Comparison of ENCODE assay signal across 8 cellular contexts in genomic region chr5:149485655-149486615, GRCh38.
DNase-seq lines count a peak whose midpoint lies in the region; ATAC-seq, FAIRE-seq and TF ChIP-seq lines count a peak whose summit lies in the region.

No MANE protein-coding gene starts in this region.

- H3K4me3 Mint-ChIP-seq in activated CD8-positive, alpha-beta T cell treated with anti-CD3 and anti-CD28 coated beads, Interleukin-2, amount 10 ng/mL, durations not matched to agents 7 days and 5 days, result no peak overlapping the region
- no peak overlapping the region for H3K4me3 Mint-ChIP-seq in activated CD8-positive, alpha-beta T cell treated with anti-CD3 and anti-CD28 coated beads for 36 hours
- H3K4me3 Mint-ChIP-seq in activated CD4-positive, alpha-beta memory T cell treated with anti-CD3 and anti-CD28 coated beads, Interleukin-2, amount 10 ng/mL, durations not matched to agents 7 days and 5 days, result no peak overlapping the region

- TF ChIP-seq CTCF in activated CD8-positive, alpha-beta T cell treated with anti-CD3 and anti-CD28 coated beads for 36 hours (IDR thresholded peaks at IDR 0.05), result no peak
- no peak for TF ChIP-seq CTCF in heart right ventricle (IDR thresholded peaks at IDR 0.05)
- TF ChIP-seq CTCF in GM13977 (IDR thresholded peaks at IDR 0.05; ENCODE audit: extremely low read depth, insufficient read depth, missing control alignments), result no peak
- TF ChIP-seq CTCF in D721Med (IDR thresholded peaks at IDR 0.05; ENCODE audit: insufficient read depth, missing control alignments), result no peak

- no peak for DNase-seq in activated CD8-positive, alpha-beta T cell treated with anti-CD3 and anti-CD28 coated beads, Interleukin-2, amount 10 ng/mL, durations not matched to agents 7 days and 5 days
- no peak for DNase-seq in activated CD8-positive, alpha-beta T cell treated with anti-CD3 and anti-CD28 coated beads for 36 hours
- DNase-seq in heart right ventricle, result peak; percentile 47 to 94
- DNase-seq in small intestine, result peak; percentile 96
- DNase-seq in activated CD4-positive, alpha-beta memory T cell treated with anti-CD3 and anti-CD28 coated beads, Interleukin-2, amount 10 ng/mL, durations not matched to agents 7 days and 5 days, result no peak
- no peak for DNase-seq in GM13977 (ENCODE audit: low spot score)
- DNase-seq in D721Med (ENCODE audit: insufficient read length, low spot score), result no peak

- H3K36me3 Mint-ChIP-seq in activated CD8-positive, alpha-beta T cell treated with anti-CD3 and anti-CD28 coated beads, Interleukin-2, amount 10 ng/mL, durations not matched to agents 7 days and 5 days (ENCODE audit: low read depth), result no peaks in the 10 kb centered on the region
- H3K36me3 Mint-ChIP-seq in activated CD8-positive, alpha-beta T cell treated with anti-CD3 and anti-CD28 coated beads for 36 hours (ENCODE audit: low read depth), result no peaks in the 10 kb centered on the region
- no peaks in the 10 kb centered on the region for H3K36me3 Mint-ChIP-seq in activated CD4-positive, alpha-beta memory T cell treated with anti-CD3 and anti-CD28 coated beads, Interleukin-2, amount 10 ng/mL, durations not matched to agents 7 days and 5 days (ENCODE audit: low read depth)

- WGBS in heart right ventricle, 2 donors, result 5% methylated on average over 2 of the region's 2 CpGs
- WGBS in small intestine, 3 donors, result 10 to 25% (median 20%) methylated on average over 2 of the region's 2 CpGs

- peak; percentile 41 for ATAC-seq in activated CD8-positive, alpha-beta T cell treated with anti-CD3 and anti-CD28 coated beads, Interleukin-2, amount 10 ng/mL, durations not matched to agents 7 days and 5 days
- ATAC-seq in activated CD8-positive, alpha-beta T cell treated with anti-CD3 and anti-CD28 coated beads for 36 hours, result no peak
- ATAC-seq in heart right ventricle, result peak; percentile 84 to 92 (median 90)

- CTCF ChIA-PET in activated CD8-positive, alpha-beta T cell treated with anti-CD3 and anti-CD28 coated beads, Interleukin-2, amount 10 ng/mL, durations not matched to agents 7 days and 5 days (lab: Charles Lee), result no interaction called here
- CTCF ChIA-PET in activated CD8-positive, alpha-beta T cell treated with anti-CD3 and anti-CD28 coated beads for 36 hours (lab: Charles Lee), result interaction anchor here (1.8 kb wide), 1 partner anchor 66 kb away, joined by 5 read pairs; the partner anchor contains the start of gene CSNK1A1
- CTCF ChIA-PET in activated CD4-positive, alpha-beta memory T cell treated with anti-CD3 and anti-CD28 coated beads, Interleukin-2, amount 10 ng/mL, durations not matched to agents 7 days and 5 days (lab: Charles Lee), result interaction anchor here (1.1 to 1.5 kb wide), 2 partner anchors 43 to 133 kb away, joined by 3 to 6 read pairs; no protein-coding TSS in a partner anchor

- POLR2A ChIA-PET in activated CD8-positive, alpha-beta T cell treated with anti-CD3 and anti-CD28 coated beads, Interleukin-2, amount 10 ng/mL, durations not matched to agents 7 days and 5 days (lab: Charles Lee), result interaction anchor here (1.0 kb wide), 1 partner anchor 8 kb away, joined by 3 read pairs; no protein-coding TSS in a partner anchor
- POLR2A ChIA-PET in activated CD8-positive, alpha-beta T cell treated with anti-CD3 and anti-CD28 coated beads for 36 hours (lab: Charles Lee), result interaction anchor here (0.9 to 1.7 kb wide), 4 partner anchors 9 to 44 kb away, joined by 3 to 4 read pairs (median 4); no protein-coding TSS in a partner anchor
- POLR2A ChIA-PET in activated CD4-positive, alpha-beta memory T cell treated with anti-CD3 and anti-CD28 coated beads, Interleukin-2, amount 10 ng/mL, durations not matched to agents 7 days and 5 days (lab: Charles Lee), result no interaction called here

- H3K27ac ChIP-seq in heart right ventricle (peak overlapping the region; percentile 82 to 94 (median 90)), small intestine (ENCODE audit: low read depth in 1 of 2, low read length in 1 of 2) (peak overlapping the region; percentile 81 to 82)

- peaks cover 11% of the 10 kb centered on the region for H3K27me3 Mint-ChIP-seq in activated CD8-positive, alpha-beta T cell treated with anti-CD3 and anti-CD28 coated beads, Interleukin-2, amount 10 ng/mL, durations not matched to agents 7 days and 5 days (ENCODE audit: low read depth)
- H3K27me3 Mint-ChIP-seq in activated CD8-positive, alpha-beta T cell treated with anti-CD3 and anti-CD28 coated beads for 36 hours, result no peaks in the 10 kb centered on the region
- peaks cover 15% of the 10 kb centered on the region for H3K27me3 Mint-ChIP-seq in activated CD4-positive, alpha-beta memory T cell treated with anti-CD3 and anti-CD28 coated beads, Interleukin-2, amount 10 ng/mL, durations not matched to agents 7 days and 5 days

- no peaks in the 10 kb centered on the region for H3K9me3 Mint-ChIP-seq in activated CD8-positive, alpha-beta T cell treated with anti-CD3 and anti-CD28 coated beads, Interleukin-2, amount 10 ng/mL, durations not matched to agents 7 days and 5 days (ENCODE audit: insufficient read depth)
- no peaks in the 10 kb centered on the region for H3K9me3 Mint-ChIP-seq in activated CD8-positive, alpha-beta T cell treated with anti-CD3 and anti-CD28 coated beads for 36 hours
- H3K9me3 Mint-ChIP-seq in activated CD4-positive, alpha-beta memory T cell treated with anti-CD3 and anti-CD28 coated beads, Interleukin-2, amount 10 ng/mL, durations not matched to agents 7 days and 5 days, result no peaks in the 10 kb centered on the region

- H3K4me3 ChIP-seq in heart right ventricle (no peak overlapping the region), small intestine (ENCODE audit: low read depth in 1 of 2, low read length in 2 of 2) (no peak overlapping the region)

- in situ Hi-C loops in GM13977 (cut with MboI; ENCODE audit: low pct_unique_long_range_greater_than_20kb, low sequenced_read_pairs, unreplicated experiment), result no loop called here

- intact Hi-C loops in activated CD8-positive, alpha-beta T cell treated with anti-CD3 and anti-CD28 coated beads for 36 hours (cut with micrococcal nuclease), result no loop called here
- intact Hi-C loops in heart right ventricle (cut with DNase I), result loop anchor here in 5 of 10 donors (2.0 to 5.0 kb wide), 6 partner anchors 29 to 66 kb away; partner anchors contain the start of gene CSNK1A1 (in 2 of the 5)

- H3K9me3 ChIP-seq in heart right ventricle, result no peaks in the 10 kb centered on the region
- no peaks in the 10 kb centered on the region for H3K9me3 ChIP-seq in small intestine (ENCODE audit: control insufficient read depth, low read depth)

- no peaks in the 10 kb centered on the region for H3K36me3 ChIP-seq in heart right ventricle
- no peaks in the 10 kb centered on the region for H3K36me3 ChIP-seq in small intestine (ENCODE audit: control insufficient read depth in 2 of 2, insufficient read depth in 2 of 2, low read length in 2 of 2)

- FAIRE-seq in TTC549 (lab: Jason Lieb, UNC) (peak; percentile 15), small intestine (lab: Jason Lieb, UNC) (no peak), D721Med (lab: Jason Lieb, UNC) (no peak)

- H3K4me1 Mint-ChIP-seq in activated CD8-positive, alpha-beta T cell treated with anti-CD3 and anti-CD28 coated beads, Interleukin-2, amount 10 ng/mL, durations not matched to agents 7 days and 5 days (ENCODE audit: low read depth), result no peaks in the 10 kb centered on the region
- no peaks in the 10 kb centered on the region for H3K4me1 Mint-ChIP-seq in activated CD8-positive, alpha-beta T cell treated with anti-CD3 and anti-CD28 coated beads for 36 hours (ENCODE audit: low read depth)
- H3K4me1 Mint-ChIP-seq in activated CD4-positive, alpha-beta memory T cell treated with anti-CD3 and anti-CD28 coated beads, Interleukin-2, amount 10 ng/mL, durations not matched to agents 7 days and 5 days, result no peaks in the 10 kb centered on the region

- H3K27ac Mint-ChIP-seq in activated CD8-positive, alpha-beta T cell treated with anti-CD3 and anti-CD28 coated beads, Interleukin-2, amount 10 ng/mL, durations not matched to agents 7 days and 5 days, result no peak overlapping the region
- H3K27ac Mint-ChIP-seq in activated CD8-positive, alpha-beta T cell treated with anti-CD3 and anti-CD28 coated beads for 36 hours, result no peak overlapping the region
- no peak overlapping the region for H3K27ac Mint-ChIP-seq in activated CD4-positive, alpha-beta memory T cell treated with anti-CD3 and anti-CD28 coated beads, Interleukin-2, amount 10 ng/mL, durations not matched to agents 7 days and 5 days

- H3K4me1 ChIP-seq in heart right ventricle (peaks cover 21 to 64% (median 48%) of the 10 kb centered on the region in 9 donors), small intestine (ENCODE audit: control insufficient read depth in 2 of 2, insufficient read depth in 1 of 2, low read depth in 1 of 2, low read length in 1 of 2) (peaks cover 6 to 9% of the 10 kb centered on the region in 2 donors)

- H3K27me3 ChIP-seq in heart right ventricle (no peaks in the 10 kb centered on the region), small intestine (ENCODE audit: control insufficient read depth in 2 of 2, insufficient read depth in 2 of 2, low read length in 2 of 2) (no peaks in the 10 kb centered on the region)

Comparison
In these comparisons a context has a peak if more than half of its experiments do, and no peak if none do; other contexts are left out.
1. DNase-seq: peak in heart right ventricle (2 of 2) and small intestine (single experiment); none in activated CD8-positive, alpha-beta T cell treated with anti-CD3 and anti-CD28 coated beads, Interleukin-2, amount 10 ng/mL, durations not matched to agents 7 days and 5 days (single experiment), activated CD8-positive, alpha-beta T cell treated with anti-CD3 and anti-CD28 coated beads for 36 hours (single experiment), activated CD4-positive, alpha-beta memory T cell treated with anti-CD3 and anti-CD28 coated beads, Interleukin-2, amount 10 ng/mL, durations not matched to agents 7 days and 5 days (single experiment), GM13977 (single experiment) and D721Med (single experiment).